ENCODE assay signal across 29 cellular contexts in the genomic region with DNA sequence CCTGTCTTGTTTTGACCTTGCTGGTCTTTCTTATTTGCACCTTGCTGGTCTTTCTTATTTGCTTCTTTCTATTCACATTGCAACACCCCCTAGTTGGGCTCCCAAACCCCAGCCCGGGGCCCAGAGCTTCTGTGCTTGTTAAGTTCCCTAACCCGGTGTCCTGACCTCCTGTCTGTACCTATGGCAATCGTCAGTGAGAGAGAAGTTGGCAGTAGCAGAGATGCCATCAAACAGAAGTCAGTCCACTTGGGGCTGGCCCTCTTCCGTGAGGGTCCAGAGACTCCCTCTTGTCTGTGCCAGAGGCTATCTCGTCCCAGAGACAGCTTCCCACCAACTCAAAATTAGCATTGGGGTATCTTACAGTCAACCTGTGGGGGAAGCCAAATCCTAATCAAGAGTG. TPM values are rescaled to one million over a fixed set of nuclear protein-coding genes. Genes with fewer than 3 reads are reported as not detected.
"Had no signal": no experiment of that assay in that cellular context is flagged by ENCODE, and none has a peak within 500 bp of the region (broad histone marks: within the 10 kb centered on the region; RNA-seq: fewer than 3 reads in every experiment).

No MANE protein-coding gene starts in this region.

- H3K4me3 Mint-ChIP-seq: activated CD4-positive, alpha-beta memory T cell treated with anti-CD3 and anti-CD28 coated beads, Interleukin-2, amount 10 ng/mL, durations not matched to agents 7 days and 5 days; activated CD4-positive, alpha-beta T cell treated with anti-CD3 and anti-CD28 coated beads, Interleukin-2, amount 10 ng/mL, durations not matched to agents 7 days and 5 days; activated naive CD8-positive, alpha-beta T cell; activated T-cell treated with anti-CD3 and anti-CD28 coated beads, Interleukin-2, amount 50 U/mL, for 4 hours; activated T-helper 17 cell treated with anti-CD3 and anti-CD28 coated beads, Interleukin-2, amount 50 U/mL, for 72 hours had no signal

- DNase-seq: activated CD4-positive, alpha-beta memory T cell treated with anti-CD3 and anti-CD28 coated beads, Interleukin-2, amount 10 ng/mL, durations not matched to agents 7 days and 5 days; activated CD4-positive, alpha-beta T cell treated with anti-CD3 and anti-CD28 coated beads for 1 hour; activated CD4-positive, alpha-beta T cell treated with anti-CD3 and anti-CD28 coated beads for 4 hours; activated CD4-positive, alpha-beta T cell treated with anti-CD3 and anti-CD28 coated beads, Interleukin-2, amount 10 ng/mL, durations not matched to agents 7 days and 5 days; activated CD4-positive, alpha-beta T cell treated with anti-CD3 and anti-CD28 coated beads, Interleukin-2, amount 50 U/mL, for 4 hours; activated effector memory CD4-positive, alpha-beta T cell treated with Interleukin-2 at 50 U/mL for 16 hours; activated gamma-delta T cell treated with Interleukin-2 at 50 U/mL for 16 hours; activated naive CD4-positive, alpha-beta T cell treated with anti-CD3 and anti-CD28 coated beads, Interleukin-2, amount 50 U/mL, for 16 hours; activated naive CD4-positive, alpha-beta T cell treated with Interleukin-2 at 50 U/mL for 16 hours; activated T-cell treated with anti-CD3 and anti-CD28 coated beads, Interleukin-2, amount 50 U/mL, for 4 hours; amniotic stem cell; aorta; body of pancreas; central memory CD4-positive, alpha-beta T cell; cerebellar nuclear complex; dermis blood vessel endothelial cell; effector CD8-positive, alpha-beta T cell; esophagus squamous epithelium; foreskin melanocyte; T-helper 2 cell had no signal

- H3K9me3 Mint-ChIP-seq: activated CD4-positive, alpha-beta memory T cell treated with anti-CD3 and anti-CD28 coated beads, Interleukin-2, amount 10 ng/mL, durations not matched to agents 7 days and 5 days; activated CD4-positive, alpha-beta T cell treated with anti-CD3 and anti-CD28 coated beads, Interleukin-2, amount 10 ng/mL, durations not matched to agents 7 days and 5 days; activated T-cell treated with anti-CD3 and anti-CD28 coated beads, Interleukin-2, amount 50 U/mL, for 4 hours; activated T-helper 17 cell treated with anti-CD3 and anti-CD28 coated beads, Interleukin-2, amount 50 U/mL, for 72 hours had no signal

- H3K9me3 ChIP-seq: body of pancreas, esophagus squamous epithelium, gastroesophageal sphincter had no signal

- H3K27ac ChIP-seq: body of pancreas, coronary artery, epithelial cell of prostate, esophagus squamous epithelium, gastroesophageal sphincter had no signal

- H3K36me3 Mint-ChIP-seq: activated naive CD8-positive, alpha-beta T cell had no signal

- H3K27ac Mint-ChIP-seq: activated CD4-positive, alpha-beta memory T cell treated with anti-CD3 and anti-CD28 coated beads, Interleukin-2, amount 10 ng/mL, durations not matched to agents 7 days and 5 days; activated CD4-positive, alpha-beta T cell treated with anti-CD3 and anti-CD28 coated beads, Interleukin-2, amount 10 ng/mL, durations not matched to agents 7 days and 5 days; activated naive CD8-positive, alpha-beta T cell; activated T-helper 17 cell treated with anti-CD3 and anti-CD28 coated beads, Interleukin-2, amount 50 U/mL, for 72 hours had no signal

- H3K4me1 ChIP-seq: body of pancreas, esophagus squamous epithelium, gastroesophageal sphincter had no signal

- H3K36me3 ChIP-seq: esophagus squamous epithelium, gastroesophageal sphincter had no signal

- H3K4me3 ChIP-seq: body of pancreas, coronary artery, esophagus squamous epithelium, gastroesophageal sphincter had no signal

- H3K27me3 ChIP-seq: body of pancreas had no signal

- ATAC-seq: activated T-cell treated with anti-CD3 and anti-CD28 coated beads, Interleukin-2, amount 50 U/mL, for 4 hours; activated T-helper 17 cell treated with anti-CD3 and anti-CD28 coated beads, Interleukin-2, amount 50 U/mL, for 72 hours; body of pancreas; gastroesophageal sphincter had no signal

- H3K4me1 Mint-ChIP-seq: activated CD4-positive, alpha-beta memory T cell treated with anti-CD3 and anti-CD28 coated beads, Interleukin-2, amount 10 ng/mL, durations not matched to agents 7 days and 5 days; activated CD4-positive, alpha-beta T cell treated with anti-CD3 and anti-CD28 coated beads, Interleukin-2, amount 10 ng/mL, durations not matched to agents 7 days and 5 days; activated T-helper 17 cell treated with anti-CD3 and anti-CD28 coated beads, Interleukin-2, amount 50 U/mL, for 72 hours had no signal

RNA-seq across cellular contexts. Expression of a gene that starts 55.7 kb away (rescaled TPM):
- total RNA-seq: activated CD4-positive, alpha-beta memory T cell treated with anti-CD3 and anti-CD28 coated beads, Interleukin-2, amount 10 ng/mL, durations not matched to agents 7 days and 5 days; activated CD4-positive, alpha-beta T cell treated with anti-CD3 and anti-CD28 coated beads, Interleukin-2, amount 10 ng/mL, durations not matched to agents 7 days and 5 days; activated T-cell treated with anti-CD3 and anti-CD28 coated beads, Interleukin-2, amount 50 U/mL, for 4 hours; activated T-helper 17 cell treated with anti-CD3 and anti-CD28 coated beads, Interleukin-2, amount 50 U/mL, for 72 hours; aorta; body of pancreas; dermis blood vessel endothelial cell; endothelial cell of umbilical vein; esophagus squamous epithelium; fibroblast of lung; fibroblast of villous mesenchyme; glomerular endothelial cell had no signal
